ENCODE assay signal across 8 cellular contexts in the genomic region with DNA sequence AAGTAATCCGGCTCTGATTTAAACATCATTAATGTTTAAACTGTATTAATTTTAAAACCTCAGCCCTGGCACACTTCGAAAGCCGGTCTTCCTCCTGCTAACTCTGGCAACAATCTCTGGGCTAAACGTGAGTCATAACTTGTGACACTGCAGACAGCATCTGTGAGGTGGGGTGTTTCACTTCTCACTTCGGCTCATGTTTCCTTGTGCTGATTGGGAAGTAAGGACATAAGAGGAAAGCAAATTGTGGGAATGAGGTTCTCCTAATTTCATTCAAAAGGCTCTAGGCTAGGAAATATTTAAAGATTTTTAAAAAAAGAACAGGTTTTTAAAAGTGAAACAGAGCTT.
DNase-seq lines count a peak whose midpoint lies in the region; ATAC-seq and TF ChIP-seq lines count a peak whose summit lies in the region.

No MANE protein-coding gene starts in this region.

- intact Hi-C loops in mammary epithelial cell (cut with micrococcal nuclease) = no loop called here

- H3K4me1 Mint-ChIP-seq in T-cell = no peaks in the 10 kb centered on the region

- no peak overlapping the region for H3K4me2 ChIP-seq in mammary epithelial cell (ENCODE audit: insufficient read depth, low read depth, low read length)

- no peak overlapping the region for H3K4me3 ChIP-seq in mammary epithelial cell (replicated peaks in 1 of 3; ENCODE audit: insufficient read depth in 1 of 3, low read depth in 2 of 3, low read length in 3 of 3)

- H3K4me3 Mint-ChIP-seq in T-cell = no peak overlapping the region

- POLR2A ChIA-PET in T-cell (lab: Charles Lee) = no interaction called here

- peaks cover 6% of the 10 kb centered on the region for H3K4me1 ChIP-seq in mammary epithelial cell (ENCODE audit: insufficient read depth, low read length)

- H3K9me3 ChIP-seq in mammary epithelial cell (replicated peaks; ENCODE audit: insufficient read depth, low read length) = no peaks in the 10 kb centered on the region

- H3K27me3 ChIP-seq in mammary epithelial cell (ENCODE audit: insufficient read depth, low read length) = peaks cover 2% of the 10 kb centered on the region

- WGBS in mammary epithelial cell (ENCODE audit: low coverage, missing lambda C conversion rate) = 41% methylated on average over 5 of the region's 5 CpGs

- TF ChIP-seq CTCF in mammary epithelial cell (conservative IDR thresholded peaks at IDR 0.05 in 1 of 2, IDR thresholded peaks at IDR 0.05 in 1 of 2; ENCODE audit: extremely low read depth in 1 of 2, insufficient read depth in 1 of 2, low read depth in 1 of 2, low read length in 2 of 2) = no peak

- H3K36me3 ChIP-seq in mammary epithelial cell (ENCODE audit: insufficient read depth, low read length) = no peaks in the 10 kb centered on the region

- peaks cover 0 to 11% of the 10 kb centered on the region in 2 donors for H3K27me3 Mint-ChIP-seq in T-cell

- no peaks in the 10 kb centered on the region for H3K9me3 Mint-ChIP-seq in T-cell

- dilution Hi-C loops in mammary epithelial cell (cut with HindIII; ENCODE audit: low sequenced_read_pairs) = no loop called here

- no peak overlapping the region for H2AFZ ChIP-seq in mammary epithelial cell (ENCODE audit: low read depth, low read length)

- in situ Hi-C loops in mammary epithelial cell (cut with MboI; ENCODE audit: low sequenced_read_pairs in 2 of 2) = no loop called here

- no TSS peak for BruUV-seq in mammary epithelial cell (replicated peaks; lab: Mats Ljungman, UMichigan)

- ATAC-seq in GM18502 (IDR thresholded peaks at IDR 0.05; ENCODE audit: poor library complexity, unreplicated experiment) (peak; percentile 58), T-cell (replicated peaks in 1 of 4) (no peak), HG02884 (IDR thresholded peaks at IDR 0.05; ENCODE audit: unreplicated experiment) (no peak), GM19452 (IDR thresholded peaks at IDR 0.05; ENCODE audit: unreplicated experiment) (no peak)

- H3K27ac Mint-ChIP-seq in T-cell = no peak overlapping the region

- H3K27ac ChIP-seq in mammary epithelial cell (ENCODE audit: insufficient read depth, low read depth, low read length) = no peak overlapping the region

- no peaks in the 10 kb centered on the region for H3K79me2 ChIP-seq in mammary epithelial cell (ENCODE audit: insufficient read depth, low read length)

- DNase-seq in LoVo (ENCODE audit: low spot score) = peak; percentile 45
- peak; percentile 63 for DNase-seq in mammary epithelial cell
- DNase-seq in myocyte (ENCODE audit: low read depth) = peak; percentile 88
- DNase-seq in T-cell = no peak
- no peak for DNase-seq in NCI-H82 treated with DMSO at 0.1 percent for 48 hours (lab: John Stamatoyannopoulos, UW; ENCODE audit: unreplicated experiment)

- CTCF ChIA-PET in mammary epithelial cell (lab: Charles Lee; ENCODE audit: low non-redundant PET) = no interaction called here
- CTCF ChIA-PET in T-cell (lab: Charles Lee) = no interaction called here

- H3K36me3 Mint-ChIP-seq in T-cell = no peaks in the 10 kb centered on the region

- no peaks in the 10 kb centered on the region for H4K20me1 ChIP-seq in mammary epithelial cell (ENCODE audit: insufficient read depth, low read length)

- no peak overlapping the region for H3K9ac ChIP-seq in mammary epithelial cell (ENCODE audit: insufficient read depth, low read length)

Comparison
In these comparisons a context has a peak if more than half of its experiments do, and no peak if none do; other contexts are left out.
1. DNase-seq: peak in LoVo (single experiment), mammary epithelial cell (single experiment) and myocyte (single experiment); none in T-cell (0 of 34) and NCI-H82 treated with DMSO at 0.1 percent for 48 hours (single experiment).